19 cellular contexts compared by ENCODE assay signal in genomic region chr7:5088906-5089305, GRCh38. TPM values are rescaled to one million over a fixed set of nuclear protein-coding genes. Genes with fewer than 3 reads are reported as not detected.
A peak's percentile ranks its signal among the peaks of the same experiment; 100 is the strongest.
DNase-seq lines count a peak whose midpoint lies in the region; ATAC-seq and TF ChIP-seq lines count a peak whose summit lies in the region.
"Had no signal": no experiment of that assay in that cellular context is flagged by ENCODE, and none has a peak within 500 bp of the region (broad histone marks: within the 10 kb centered on the region; RNA-seq: fewer than 3 reads in every experiment).

No MANE protein-coding gene starts in this region.

- intact Hi-C loops in HCT116 (cut with micrococcal nuclease): loop anchor here (2.0 kb wide), 1 partner anchor 116 kb away; no protein-coding TSS in a partner anchor

- TF ChIP-seq POLR2A in HCT116 (IDR thresholded peaks at IDR 0.05; ENCODE audit: borderline replicate concordance, extremely low read depth, insufficient read depth, insufficient read length): no peak

- H3K9ac ChIP-seq in HCT116 (ENCODE audit: low read length): peak overlapping the region; percentile 37; the same call in 1 of the 2 replicates
- H3K9ac ChIP-seq: GM23248 had no signal

- ATAC-seq in HCT116 (peak; percentile 10), GM21360 (IDR thresholded peaks at IDR 0.05; ENCODE audit: unreplicated experiment) (no peak)
- ATAC-seq: Right ventricle myocardium inferior had no signal

- H3K27ac ChIP-seq in 22Rv1 (peak overlapping the region; percentile 52), HCT116 (ENCODE audit: low read depth, low read length) (peak overlapping the region; percentile 42)
- H3K27ac ChIP-seq: GM23248, HL-60 had no signal

- RAD21 ChIA-PET in HCT116 (lab: Charles Lee; ENCODE audit: low non-redundant PET in 1 of 2, low total read pairs in 2 of 2, uncharacterized antibody in 2 of 2, unreplicated experiment in 2 of 2): interaction anchor here (0.7 to 1.2 kb wide), 2 partner anchors 101 to 115 kb away, joined by 3 to 5 read pairs; no protein-coding TSS in a partner anchor

- no peaks in the 10 kb centered on the region for H3K27me3 ChIP-seq in HCT116 (ENCODE audit: insufficient read depth, low read length)

- H3K9me3 ChIP-seq in HCT116 (ENCODE audit: control insufficient read depth in 1 of 2, insufficient read depth in 1 of 2, low read depth in 1 of 2, low read length in 2 of 2): peaks cover 3 to 14% of the 10 kb centered on the region in 2 experiments; a peak in 2 of 4 replicates

- TF ChIP-seq RAD21 in HCT116 (IDR thresholded peaks at IDR 0.05; ENCODE audit: low read depth): no peak

- no peaks in the 10 kb centered on the region for H3K9me2 ChIP-seq in HCT116 (ENCODE audit: insufficient read depth)

- TF ChIP-seq CTCF in 22Rv1 (IDR thresholded peaks at IDR 0.05) (peak; percentile 33), HCT116 (IDR thresholded peaks at IDR 0.05 in 2 of 3, conservative IDR thresholded peaks at IDR 0.05 in 1 of 3; ENCODE audit: borderline replicate concordance in 1 of 3, insufficient read depth in 1 of 3, low read depth in 2 of 3, low read length in 2 of 3) (no peak), epithelial cell of esophagus (IDR thresholded peaks at IDR 0.05; ENCODE audit: insufficient read depth, low read depth, low read length, missing control alignments) (no peak)

- H3K4me3 ChIP-seq in HCT116 (replicated peaks in 1 of 2; ENCODE audit: low read depth in 1 of 2, low read length in 2 of 2) (peak overlapping the region in 1 of 2 experiments; percentile 14; a peak in 1 of 4 replicates), epithelial cell of esophagus (ENCODE audit: low read length) (no peak overlapping the region)
- H3K4me3 ChIP-seq: GM23248, HAP-1 had no signal

- H3K36me3 ChIP-seq in HCT116 (ENCODE audit: control insufficient read depth in 1 of 2, insufficient read depth in 2 of 2, low read length in 2 of 2): no peaks in the 10 kb centered on the region
- H3K36me3 ChIP-seq: HAP-1 had no signal

- no peaks in the 10 kb centered on the region for H4K20me1 ChIP-seq in HCT116 (ENCODE audit: insufficient read depth)

- H3K4me1 ChIP-seq in HCT116 (ENCODE audit: control insufficient read depth in 1 of 2, insufficient read depth in 2 of 2, low read length in 2 of 2): peaks cover 4 to 13% of the 10 kb centered on the region in 2 experiments
- H3K4me1 ChIP-seq: HAP-1 had no signal

- CTCF ChIA-PET in HCT116 (lab: Charles Lee): interaction anchor here (0.6 to 1.3 kb wide), 10 partner anchors 9 to 295 kb away, joined by 3 to 15 read pairs (median 4); partner anchors contain the start of gene RADIL

- peak overlapping the region; percentile 64 for H2AFZ ChIP-seq in HCT116 (ENCODE audit: low read depth, low read length, poor library complexity, severe bottlenecking)
- H2AFZ ChIP-seq: GM23248 had no signal

- BruUV-seq in HCT116 (replicated peaks; lab: Mats Ljungman, UMichigan): no TSS peak

- POLR2A ChIA-PET in HCT116 (lab: Charles Lee): interaction anchor here (0.7 to 1.0 kb wide), 4 partner anchors 19 to 359 kb away, joined by 3 to 5 read pairs (median 4); no protein-coding TSS in a partner anchor

- no peak for DNase-seq in HCT116 (ENCODE audit: low read depth, low spot score)
- peak; percentile 40 for DNase-seq in epithelial cell of esophagus (ENCODE audit: low read depth)
- peak; percentile 53 for DNase-seq in mesenteric fat pad (ENCODE audit: low spot score)
- DNase-seq in kidney glomerular epithelial cell (lab: John Stamatoyannopoulos, UW): no peak
- DNase-seq in NCI-H146 (lab: John Stamatoyannopoulos, UW): no peak
- DNase-seq in NOMO-1 treated with DMSO at 0.1 percent for 48 hours (lab: John Stamatoyannopoulos, UW; ENCODE audit: unreplicated experiment): no peak
- DNase-seq: DMS79, KG1, NCI-H1092, NCI-H1436, NCI-H1930, NCI-H510A, NCI-H748 treated with DMSO at 0.1 percent for 48 hours had no signal

- H3K79me2 ChIP-seq in HCT116 (ENCODE audit: insufficient read depth, low read length): no peaks in the 10 kb centered on the region

- peak overlapping the region; percentile 51; the same call in 1 of the 2 replicates for H3K4me2 ChIP-seq in HCT116 (ENCODE audit: low read length)

TF ChIP-seq in HCT116, 20 proteins besides CTCF, POLR2A, EP300 and RAD21:
- no peak for TF ChIP-seq POLR2AphosphoS5 (IDR thresholded peaks at IDR 0.05; ENCODE audit: low read depth, low read length)
- TF ChIP-seq SIN3A (IDR thresholded peaks at IDR 0.05; ENCODE audit: low read depth): no peak
- no peak for TF ChIP-seq EZH2phosphoT487 (IDR thresholded peaks at IDR 0.05; ENCODE audit: borderline replicate concordance)
- TF ChIP-seq, protein P1, sequence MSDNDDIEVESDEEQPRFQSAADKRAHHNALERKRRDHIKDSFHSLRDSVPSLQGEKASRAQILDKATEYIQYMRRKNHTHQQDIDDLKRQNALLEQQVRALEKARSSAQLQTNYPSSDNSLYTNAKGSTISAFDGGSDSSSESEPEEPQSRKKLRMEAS (IDR thresholded peaks at IDR 0.05): no peak
- no peak for TF ChIP-seq CEBPB (IDR thresholded peaks at IDR 0.05; ENCODE audit: low read depth)
- TF ChIP-seq, protein P2, sequence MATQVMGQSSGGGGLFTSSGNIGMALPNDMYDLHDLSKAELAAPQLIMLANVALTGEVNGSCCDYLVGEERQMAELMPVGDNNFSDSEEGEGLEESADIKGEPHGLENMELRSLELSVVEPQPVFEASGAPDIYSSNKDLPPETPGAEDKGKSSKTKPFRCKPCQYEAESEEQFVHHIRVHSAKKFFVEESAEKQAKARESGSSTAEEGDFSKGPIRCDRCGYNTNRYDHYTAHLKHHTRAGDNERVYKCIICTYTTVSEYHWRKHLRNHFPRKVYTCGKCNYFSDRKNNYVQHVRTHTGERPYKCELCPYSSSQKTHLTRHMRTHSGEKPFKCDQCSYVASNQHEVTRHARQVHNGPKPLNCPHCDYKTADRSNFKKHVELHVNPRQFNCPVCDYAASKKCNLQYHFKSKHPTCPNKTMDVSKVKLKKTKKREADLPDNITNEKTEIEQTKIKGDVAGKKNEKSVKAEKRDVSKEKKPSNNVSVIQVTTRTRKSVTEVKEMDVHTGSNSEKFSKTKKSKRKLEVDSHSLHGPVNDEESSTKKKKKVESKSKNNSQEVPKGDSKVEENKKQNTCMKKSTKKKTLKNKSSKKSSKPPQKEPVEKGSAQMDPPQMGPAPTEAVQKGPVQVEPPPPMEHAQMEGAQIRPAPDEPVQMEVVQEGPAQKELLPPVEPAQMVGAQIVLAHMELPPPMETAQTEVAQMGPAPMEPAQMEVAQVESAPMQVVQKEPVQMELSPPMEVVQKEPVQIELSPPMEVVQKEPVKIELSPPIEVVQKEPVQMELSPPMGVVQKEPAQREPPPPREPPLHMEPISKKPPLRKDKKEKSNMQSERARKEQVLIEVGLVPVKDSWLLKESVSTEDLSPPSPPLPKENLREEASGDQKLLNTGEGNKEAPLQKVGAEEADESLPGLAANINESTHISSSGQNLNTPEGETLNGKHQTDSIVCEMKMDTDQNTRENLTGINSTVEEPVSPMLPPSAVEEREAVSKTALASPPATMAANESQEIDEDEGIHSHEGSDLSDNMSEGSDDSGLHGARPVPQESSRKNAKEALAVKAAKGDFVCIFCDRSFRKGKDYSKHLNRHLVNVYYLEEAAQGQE (IDR thresholded peaks at IDR 0.05; ENCODE audit: low read depth): no peak
- TF ChIP-seq, protein P3, sequence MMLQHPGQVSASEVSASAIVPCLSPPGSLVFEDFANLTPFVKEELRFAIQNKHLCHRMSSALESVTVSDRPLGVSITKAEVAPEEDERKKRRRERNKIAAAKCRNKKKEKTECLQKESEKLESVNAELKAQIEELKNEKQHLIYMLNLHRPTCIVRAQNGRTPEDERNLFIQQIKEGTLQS (IDR thresholded peaks at IDR 0.05): no peak
- no peak for TF ChIP-seq CBX3 (IDR thresholded peaks at IDR 0.05; ENCODE audit: low read depth)
- no peak for TF ChIP-seq ELF1 (IDR thresholded peaks at IDR 0.05; ENCODE audit: borderline replicate concordance, low read depth)
- TF ChIP-seq EGR1 (IDR thresholded peaks at IDR 0.05; ENCODE audit: low read depth): no peak
- TF ChIP-seq YY1 (IDR thresholded peaks at IDR 0.05; ENCODE audit: extremely low read depth, insufficient replicate concordance, low read depth, low read length): no peak
- TF ChIP-seq ZNF274 (IDR thresholded peaks at IDR 0.05; ENCODE audit: low read depth, low read length): no peak
- no peak for TF ChIP-seq ZFX (IDR thresholded peaks at IDR 0.05)
- no peak for TF ChIP-seq ZBTB33 (IDR thresholded peaks at IDR 0.05; ENCODE audit: extremely low read depth, insufficient replicate concordance, low read length)
- no peak for TF ChIP-seq TCF7L2 (IDR thresholded peaks at IDR 0.05; ENCODE audit: borderline replicate concordance, extremely low read depth, insufficient read depth, insufficient read length)

RNA-seq across cellular contexts. Expression of gene RBAK, which starts 43.2 kb away (rescaled TPM):
- total RNA-seq in HCT116 (2021; ENCODE audit: unreplicated experiment) (16.2 TPM), mesenteric fat pad (9.8 TPM)
- 3.7 and 5.4 TPM in 2 replicates for polyA plus RNA-seq in HCT116 (2012)

Comparison
In these comparisons a context has a peak if more than half of its experiments do, and no peak if none do; other contexts are left out.
1. DNase-seq: peak in epithelial cell of esophagus (single experiment) and mesenteric fat pad (single experiment); none in HCT116 (single experiment), kidney glomerular epithelial cell (single experiment), NCI-H146 (single experiment) and NOMO-1 treated with DMSO at 0.1 percent for 48 hours (single experiment).